ENCODE assay signal across 1 cellular context in the genomic region with DNA sequence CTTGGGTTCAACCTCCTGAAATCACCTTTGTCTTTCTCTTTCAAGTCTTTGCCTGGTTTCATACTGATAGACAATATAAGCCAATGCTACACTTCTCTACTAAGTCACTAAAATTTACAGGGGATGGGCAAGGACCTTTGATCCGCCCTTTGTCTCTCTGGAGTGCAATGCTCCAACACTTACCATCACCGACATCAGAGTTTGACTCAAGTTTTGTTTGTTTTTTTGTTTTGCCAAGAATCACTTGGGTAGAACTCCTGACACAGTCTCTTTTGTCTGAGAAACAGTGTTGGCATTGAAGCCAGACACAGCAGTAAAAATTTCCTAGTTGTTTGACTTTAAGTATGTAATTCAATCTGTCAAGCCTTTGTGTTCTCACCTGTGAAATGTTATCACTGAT.
A peak's percentile ranks its signal among the peaks of the same experiment; 100 is the strongest.
TF ChIP-seq lines count a peak whose summit lies in the region.

No MANE protein-coding gene starts in this region.

TF ChIP-seq in liver, 16 proteins besides CTCF, POLR2A, EP300 and RAD21 (continued from another document):
- peak; percentile 83 for TF ChIP-seq SP1 (IDR thresholded peaks at IDR 0.05)
- TF ChIP-seq, protein P1, sequence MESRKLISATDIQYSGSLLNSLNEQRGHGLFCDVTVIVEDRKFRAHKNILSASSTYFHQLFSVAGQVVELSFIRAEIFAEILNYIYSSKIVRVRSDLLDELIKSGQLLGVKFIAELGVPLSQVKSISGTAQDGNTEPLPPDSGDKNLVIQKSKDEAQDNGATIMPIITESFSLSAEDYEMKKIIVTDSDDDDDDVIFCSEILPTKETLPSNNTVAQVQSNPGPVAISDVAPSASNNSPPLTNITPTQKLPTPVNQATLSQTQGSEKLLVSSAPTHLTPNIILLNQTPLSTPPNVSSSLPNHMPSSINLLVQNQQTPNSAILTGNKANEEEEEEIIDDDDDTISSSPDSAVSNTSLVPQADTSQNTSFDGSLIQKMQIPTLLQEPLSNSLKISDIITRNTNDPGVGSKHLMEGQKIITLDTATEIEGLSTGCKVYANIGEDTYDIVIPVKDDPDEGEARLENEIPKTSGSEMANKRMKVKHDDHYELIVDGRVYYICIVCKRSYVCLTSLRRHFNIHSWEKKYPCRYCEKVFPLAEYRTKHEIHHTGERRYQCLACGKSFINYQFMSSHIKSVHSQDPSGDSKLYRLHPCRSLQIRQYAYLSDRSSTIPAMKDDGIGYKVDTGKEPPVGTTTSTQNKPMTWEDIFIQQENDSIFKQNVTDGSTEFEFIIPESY (IDR thresholded peaks at IDR 0.05), result peak; percentile 16
- peak; percentile 70 for TF ChIP-seq HNF4G (IDR thresholded peaks at IDR 0.05)
- TF ChIP-seq RXRA (IDR thresholded peaks at IDR 0.05), result peak; percentile 80 to 82
- no peak for TF ChIP-seq FOXA1 (IDR thresholded peaks at IDR 0.05)
- TF ChIP-seq JUND (IDR thresholded peaks at IDR 0.05), result peak; percentile 19 to 74
